In the genomic region with DNA sequence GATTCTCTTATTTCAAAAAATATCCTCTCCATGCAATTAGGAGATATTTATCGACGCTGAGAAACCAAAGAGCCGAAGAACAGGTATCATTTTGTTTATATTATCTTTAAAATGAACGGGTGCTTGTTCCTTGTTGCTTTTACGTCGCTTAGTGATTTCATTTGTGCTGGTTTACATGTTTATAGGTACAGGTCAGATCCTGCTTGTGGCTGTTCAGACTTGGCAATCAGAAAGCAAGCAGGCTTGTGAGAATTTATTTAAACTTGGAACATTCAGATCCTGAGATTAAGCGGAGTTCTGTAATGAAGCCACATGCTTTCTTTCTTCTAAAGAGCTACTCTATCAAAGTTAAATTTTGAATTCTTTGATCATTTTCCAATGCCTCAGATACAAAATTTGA, we compare ENCODE assay signal across 12 cellular contexts. TPM values are rescaled to one million over a fixed set of nuclear protein-coding genes. Genes with fewer than 3 reads are reported as not detected.
A peak's percentile ranks its signal among the peaks of the same experiment; 100 is the strongest.
DNase-seq lines count a peak whose midpoint lies in the region; ATAC-seq and TF ChIP-seq lines count a peak whose summit lies in the region.
"Had no signal": no experiment of that assay in that cellular context is flagged by ENCODE, and none has a peak within 500 bp of the region (broad histone marks: within the 10 kb centered on the region; RNA-seq: fewer than 3 reads in every experiment).

No MANE protein-coding gene starts in this region.

- H3K9me3 Mint-ChIP-seq in activated T-cell treated with anti-CD3 and anti-CD28 coated beads, Interleukin-2, amount 50 U/mL, for 4 hours: no peaks in the 10 kb centered on the region
- H3K9me3 Mint-ChIP-seq in T-helper 1 cell treated with Interleukin-12 subunit alpha and Interleukin-12 subunit beta and Interleukin-4 antibody, amounts not matched to agents 30 μg/mL and 1 μg/mL, for 36 hours: no peaks in the 10 kb centered on the region

- H3K4me1 ChIP-seq in left ventricle myocardium inferior (peaks cover 37% of the 10 kb centered on the region), subcutaneous abdominal adipose tissue (ENCODE audit: control insufficient read depth in 5 of 5, insufficient read depth in 5 of 5, low read length in 5 of 5) (peaks cover 0 to 39% (median 32%) of the 10 kb centered on the region in 5 donors)

- peak overlapping the region; percentile 68 for H3K27ac Mint-ChIP-seq in T-helper 1 cell treated with Interleukin-12 subunit alpha and Interleukin-12 subunit beta and Interleukin-4 antibody, amounts not matched to agents 30 μg/mL and 1 μg/mL, for 36 hours

- ATAC-seq in activated T-cell treated with anti-CD3 and anti-CD28 coated beads, Interleukin-2, amount 50 U/mL, for 4 hours: no peak
- ATAC-seq in HG02763 (IDR thresholded peaks at IDR 0.05; ENCODE audit: unreplicated experiment): no peak

- H3K4me3 Mint-ChIP-seq in activated T-cell treated with anti-CD3 and anti-CD28 coated beads, Interleukin-2, amount 50 U/mL, for 4 hours: peak overlapping the region; percentile 20
- peak overlapping the region; percentile 6 for H3K4me3 Mint-ChIP-seq in T-helper 1 cell treated with Interleukin-12 subunit alpha and Interleukin-12 subunit beta and Interleukin-4 antibody, amounts not matched to agents 30 μg/mL and 1 μg/mL, for 36 hours

- H3K9ac ChIP-seq in subcutaneous abdominal adipose tissue (ENCODE audit: low read length in 5 of 5): peak overlapping the region; percentile 71 to 85 (median 79)

- no peaks in the 10 kb centered on the region for H3K36me3 Mint-ChIP-seq in activated T-cell treated with anti-CD3 and anti-CD28 coated beads, Interleukin-2, amount 50 U/mL, for 4 hours (ENCODE audit: insufficient read depth)
- no peaks in the 10 kb centered on the region for H3K36me3 Mint-ChIP-seq in T-helper 1 cell treated with Interleukin-12 subunit alpha and Interleukin-12 subunit beta and Interleukin-4 antibody, amounts not matched to agents 30 μg/mL and 1 μg/mL, for 36 hours (ENCODE audit: low read depth)

- H3K9me3 ChIP-seq in left ventricle myocardium inferior (replicated peaks): no peaks in the 10 kb centered on the region
- no peaks in the 10 kb centered on the region for H3K9me3 ChIP-seq in subcutaneous abdominal adipose tissue (ENCODE audit: control insufficient read depth in 5 of 5, low read length in 5 of 5)
- H3K9me3 ChIP-seq: spleen, transverse colon had no signal

- DNase-seq in activated T-cell treated with anti-CD3 and anti-CD28 coated beads, Interleukin-2, amount 50 U/mL, for 4 hours: no peak
- DNase-seq in activated T-cell treated with anti-CD3 and anti-CD28 coated beads, Interleukin-2, amount 50 U/mL, for 48 hours: no peak
- no peak for DNase-seq in left ventricle myocardium inferior
- no peak for DNase-seq in NCI-H1417 treated with DMSO at 0.1 percent for 48 hours (lab: John Stamatoyannopoulos, UW)
- no peak for DNase-seq in DMS 273 treated with DMSO at 0.1 percent for 48 hours (lab: John Stamatoyannopoulos, UW)
- DNase-seq: amniotic stem cell, spleen, transverse colon had no signal

- H3K27me3 ChIP-seq in left ventricle myocardium inferior (ENCODE audit: low read depth): no peaks in the 10 kb centered on the region
- no peaks in the 10 kb centered on the region for H3K27me3 ChIP-seq in subcutaneous abdominal adipose tissue (ENCODE audit: control insufficient read depth in 5 of 5, insufficient read depth in 4 of 5, low read length in 5 of 5)
- H3K27me3 ChIP-seq: transverse colon had no signal

- H3K36me3 ChIP-seq in left ventricle myocardium inferior (no peaks in the 10 kb centered on the region), subcutaneous abdominal adipose tissue (ENCODE audit: control insufficient read depth in 5 of 5, insufficient read depth in 5 of 5, low read length in 5 of 5) (no peaks in the 10 kb centered on the region)
- H3K36me3 ChIP-seq: spleen, transverse colon had no signal

- intact Hi-C loops in left ventricle myocardium inferior (cut with micrococcal nuclease): no loop called here

- no peak for TF ChIP-seq CTCF in left ventricle myocardium inferior (IDR thresholded peaks at IDR 0.05; ENCODE audit: borderline replicate concordance)

- peak overlapping the region; percentile 83 for H3K27ac ChIP-seq in left ventricle myocardium inferior (replicated peaks)
- peak overlapping the region; percentile 93 for H3K27ac ChIP-seq in subcutaneous abdominal adipose tissue (ENCODE audit: low read depth, low read length)
- H3K27ac ChIP-seq: SK-N-MC, spleen had no signal

- H3K4me1 Mint-ChIP-seq in activated T-cell treated with anti-CD3 and anti-CD28 coated beads, Interleukin-2, amount 50 U/mL, for 4 hours (ENCODE audit: low read depth): peaks cover 24% of the 10 kb centered on the region
- H3K4me1 Mint-ChIP-seq in T-helper 1 cell treated with Interleukin-12 subunit alpha and Interleukin-12 subunit beta and Interleukin-4 antibody, amounts not matched to agents 30 μg/mL and 1 μg/mL, for 36 hours (ENCODE audit: low read depth): peaks cover 33% of the 10 kb centered on the region

- H3K4me3 ChIP-seq in left ventricle myocardium inferior (peak overlapping the region; percentile 65), subcutaneous abdominal adipose tissue (ENCODE audit: low read depth in 1 of 5, low read length in 5 of 5) (peak overlapping the region; percentile 49 to 78 (median 63))
- H3K4me3 ChIP-seq: spleen, transverse colon had no signal

- H3K27me3 Mint-ChIP-seq in activated T-cell treated with anti-CD3 and anti-CD28 coated beads, Interleukin-2, amount 50 U/mL, for 4 hours (ENCODE audit: low read depth): peaks cover 10% of the 10 kb centered on the region
- peaks cover 26% of the 10 kb centered on the region for H3K27me3 Mint-ChIP-seq in T-helper 1 cell treated with Interleukin-12 subunit alpha and Interleukin-12 subunit beta and Interleukin-4 antibody, amounts not matched to agents 30 μg/mL and 1 μg/mL, for 36 hours (ENCODE audit: low read depth)

RNA-seq across cellular contexts. Expression of a gene that starts 43.0 kb away (rescaled TPM):
- total RNA-seq in activated T-cell treated with anti-CD3 and anti-CD28 coated beads, Interleukin-2, amount 50 U/mL, for 4 hours: 10 to 100 TPM; 50.2 to 55.3 (median 51.9) TPM
- 57.1 TPM for total RNA-seq in left ventricle myocardium inferior
